Comparison of ENCODE assay signal across 8 cellular contexts in genomic region chr14:103386632-103387329, GRCh38. TPM values are rescaled to one million over a fixed set of nuclear protein-coding genes. Genes with fewer than 3 reads are reported as not detected.
DNase-seq lines count a peak whose midpoint lies in the region; FAIRE-seq and TF ChIP-seq lines count a peak whose summit lies in the region.

No MANE protein-coding gene starts in this region.

- H3K4me3 ChIP-seq in adipocyte (ENCODE audit: low read length) (peak overlapping the region; percentile 99), keratinocyte (ENCODE audit: control insufficient read depth in 2 of 3, extremely low read depth in 1 of 3, insufficient read depth in 2 of 3, low read depth in 1 of 3, low read length in 3 of 3) (peak overlapping the region; percentile 71 to 96 (median 94))

- peak overlapping the region; percentile 94 for H3K4me3 Mint-ChIP-seq in activated naive CD4-positive, alpha-beta T cell treated with anti-CD3 and anti-CD28 coated beads, Interleukin-2, amount 50 U/mL, for 24 hours

- H3K4me1 Mint-ChIP-seq in activated naive CD4-positive, alpha-beta T cell treated with anti-CD3 and anti-CD28 coated beads, Interleukin-2, amount 50 U/mL, for 24 hours, result peaks cover 41% of the 10 kb centered on the region

- dilution Hi-C loops in keratinocyte (cut with MboI; ENCODE audit: extremely low pct_ligation_motif_present, low sequenced_read_pairs), result no loop called here

- peaks cover 2% of the 10 kb centered on the region for H3K9me1 ChIP-seq in keratinocyte (ENCODE audit: control insufficient read depth, extremely low read depth, insufficient read depth, low read length)

- TF ChIP-seq CTCF in keratinocyte (optimal IDR thresholded peaks at IDR 0.05 in 1 of 3, IDR thresholded peaks at IDR 0.05 in 1 of 3, conservative IDR thresholded peaks at IDR 0.05 in 1 of 3; ENCODE audit: extremely low read depth in 1 of 3, insufficient read depth in 2 of 3, low read length in 3 of 3), result no peak
- no peak for TF ChIP-seq CTCF in GM13976 (IDR thresholded peaks at IDR 0.05; ENCODE audit: borderline replicate concordance, control extremely low read depth, extremely low read depth, insufficient read depth, missing control alignments)

- no peak for DNase-seq in activated naive CD4-positive, alpha-beta T cell treated with anti-CD3 and anti-CD28 coated beads, Interleukin-2, amount 50 U/mL, for 16 hours
- DNase-seq in adipocyte (ENCODE audit: low read depth) (peak; percentile 65), keratinocyte (ENCODE audit: low read depth, low spot score) (no peak), substantia nigra (lab: John Stamatoyannopoulos, UW) (peak in 1 of 49 donors; percentile 33), GM13976 (ENCODE audit: low spot score) (no peak), SKM-1 treated with dmso at 0.1 percent for 144 hours (lab: John Stamatoyannopoulos, UW; ENCODE audit: unreplicated experiment) (no peak)
- no peak for DNase-seq in effector CD8-positive, alpha-beta T cell (lab: John Stamatoyannopoulos, UW)

- H3K9me3 ChIP-seq in adipocyte (ENCODE audit: control insufficient read depth, low read length) (no peaks in the 10 kb centered on the region), keratinocyte (ENCODE audit: control insufficient read depth, low read depth, low read length) (no peaks in the 10 kb centered on the region)

- H3K27me3 Mint-ChIP-seq in activated naive CD4-positive, alpha-beta T cell treated with anti-CD3 and anti-CD28 coated beads, Interleukin-2, amount 50 U/mL, for 24 hours, result no peaks in the 10 kb centered on the region

- no peaks in the 10 kb centered on the region for H3K9me3 Mint-ChIP-seq in activated naive CD4-positive, alpha-beta T cell treated with anti-CD3 and anti-CD28 coated beads, Interleukin-2, amount 50 U/mL, for 24 hours

- H3K36me3 ChIP-seq in adipocyte (ENCODE audit: control insufficient read depth, insufficient read depth, low read length, severe bottlenecking) (no peaks in the 10 kb centered on the region), keratinocyte (ENCODE audit: control insufficient read depth in 2 of 2, extremely low read depth in 1 of 2, insufficient read depth in 2 of 2, low read length in 2 of 2) (peaks cover 1 to 6% of the 10 kb centered on the region in 2 experiments)

- H3K9ac ChIP-seq in adipocyte (ENCODE audit: low read length) (peak overlapping the region; percentile 98), keratinocyte (ENCODE audit: control insufficient read depth, extremely low read depth, insufficient read depth, low read length) (peak overlapping the region; percentile 84)

- no peak overlapping the region for H2AFZ ChIP-seq in keratinocyte (ENCODE audit: control insufficient read depth, low read length)

- peak; percentile 26 for FAIRE-seq in keratinocyte (lab: Jason Lieb, UNC)

- H3K4me2 ChIP-seq in keratinocyte (ENCODE audit: control insufficient read depth, extremely low read depth, insufficient read depth, low read depth, low read length), result peak overlapping the region; percentile 81

- H3K27ac Mint-ChIP-seq in activated naive CD4-positive, alpha-beta T cell treated with anti-CD3 and anti-CD28 coated beads, Interleukin-2, amount 50 U/mL, for 24 hours, result peak overlapping the region; percentile 93

- H3K27ac ChIP-seq in keratinocyte (ENCODE audit: control insufficient read depth, insufficient read depth, low read length) (peak overlapping the region; percentile 87), substantia nigra (ENCODE audit: low read depth, low read length, poor library complexity, severe bottlenecking) (peak overlapping the region; percentile 3)

- peaks cover 31% of the 10 kb centered on the region for H3K4me1 ChIP-seq in adipocyte (ENCODE audit: control insufficient read depth, insufficient read depth, low read length)
- H3K4me1 ChIP-seq in keratinocyte (ENCODE audit: control insufficient read depth, extremely low read depth, insufficient read depth, low read length), result peaks cover 22% of the 10 kb centered on the region

- in situ Hi-C loops in GM13976 (cut with MboI; ENCODE audit: low sequenced_read_pairs, unreplicated experiment), result no loop called here

- no peaks in the 10 kb centered on the region for H3K36me3 Mint-ChIP-seq in activated naive CD4-positive, alpha-beta T cell treated with anti-CD3 and anti-CD28 coated beads, Interleukin-2, amount 50 U/mL, for 24 hours

- no peaks in the 10 kb centered on the region for H3K27me3 ChIP-seq in adipocyte (replicated peaks; ENCODE audit: control insufficient read depth, insufficient read depth, low read length)
- no peaks in the 10 kb centered on the region for H3K27me3 ChIP-seq in keratinocyte (ENCODE audit: control insufficient read depth, extremely low read depth, insufficient read depth, low read length)

- peaks cover 71% of the 10 kb centered on the region for H3K79me2 ChIP-seq in keratinocyte (ENCODE audit: control insufficient read depth, insufficient read depth, low read length)

- peaks cover 28% of the 10 kb centered on the region for H4K20me1 ChIP-seq in keratinocyte (ENCODE audit: control insufficient read depth, extremely low read depth, insufficient read depth, low read length)

RNA-seq across cellular contexts. Expression of gene MARK3, which starts 1.6 kb away (rescaled TPM):
- 104 to 133 TPM (median 109 TPM) in 3 replicates for polyA plus RNA-seq in keratinocyte
- polyA plus RNA-seq in keratinocyte (2011; ENCODE audit: low read depth), result 140 TPM
- polyA plus RNA-seq in keratinocyte (2011; cell fraction: cytosol; rRNA removed), result 76.3 and 108 TPM in 2 replicates
- 222 and 234 TPM in 2 replicates for polyA plus RNA-seq in keratinocyte (2011; cell fraction: nucleus; rRNA removed)
- 75.5 and 77.8 TPM in 2 replicates for polyA plus RNA-seq in keratinocyte (2012; ENCODE audit: low replicate concordance)
- 33.2 to 176 TPM (median 102 TPM) in 3 replicates for polyA minus RNA-seq in keratinocyte
- 114 TPM for polyA minus RNA-seq in keratinocyte (2011; cell fraction: cytosol; rRNA and poly(A)+ RNA removed)
- 100 and 181 TPM in 2 replicates for polyA minus RNA-seq in keratinocyte (2011; cell fraction: nucleus; rRNA and poly(A)+ RNA removed)

RNA-seq across cellular contexts. Expression of gene EIF5, which starts 52.7 kb away (rescaled TPM):
- polyA plus RNA-seq in keratinocyte, result 139 to 283 TPM (median 221 TPM) in 3 replicates
- polyA plus RNA-seq in keratinocyte (2011; ENCODE audit: low read depth), result 273 TPM
- 115 and 191 TPM in 2 replicates for polyA plus RNA-seq in keratinocyte (2011; cell fraction: cytosol; rRNA removed)
- 159 and 203 TPM in 2 replicates for polyA plus RNA-seq in keratinocyte (2011; cell fraction: nucleus; rRNA removed)
- polyA plus RNA-seq in keratinocyte (2012; ENCODE audit: low replicate concordance), result 132 and 196 TPM in 2 replicates
- polyA minus RNA-seq in keratinocyte, result 54.1 to 141 TPM (median 61.6 TPM) in 3 replicates
- 65.4 TPM for polyA minus RNA-seq in keratinocyte (2011; cell fraction: cytosol; rRNA and poly(A)+ RNA removed)
- 58.7 and 107 TPM in 2 replicates for polyA minus RNA-seq in keratinocyte (2011; cell fraction: nucleus; rRNA and poly(A)+ RNA removed)
